Comparison of ENCODE assay signal across 15 cellular contexts in genomic region chr14:83208346-83208745, GRCh38.
"Had no signal": no experiment of that assay in that cellular context is flagged by ENCODE, and none has a peak within 500 bp of the region (broad histone marks: within the 10 kb centered on the region; RNA-seq: fewer than 3 reads in every experiment).

No MANE protein-coding gene starts in this region.

- H3K9me3 Mint-ChIP-seq: activated naive CD4-positive, alpha-beta T cell treated with anti-CD3 and anti-CD28 coated beads, Interleukin-2, amount 50 U/mL, for 24 hours had no signal

- H3K4me1 ChIP-seq: ascending aorta, right lobe of liver, upper lobe of left lung had no signal

- H3K9me3 ChIP-seq: ascending aorta, ovary, right lobe of liver, thoracic aorta, upper lobe of left lung had no signal

- H3K27ac ChIP-seq: ascending aorta, coronary artery, ovary, right lobe of liver, thoracic aorta, upper lobe of left lung had no signal

- H3K4me1 Mint-ChIP-seq: activated naive CD4-positive, alpha-beta T cell treated with anti-CD3 and anti-CD28 coated beads, Interleukin-2, amount 50 U/mL, for 24 hours; memory B cell; stimulated activated effector memory CD8-positive, alpha-beta T cell treated with anti-CD3 and anti-CD28 coated beads, Interleukin-12 subunit alpha, Interleukin-12 subunit beta, amount 100 ng/mL, for 72 hours had no signal

- H3K27me3 ChIP-seq: ascending aorta, ovary, right lobe of liver, upper lobe of left lung had no signal

- H3K36me3 Mint-ChIP-seq: activated naive CD4-positive, alpha-beta T cell treated with anti-CD3 and anti-CD28 coated beads, Interleukin-2, amount 50 U/mL, for 24 hours; memory B cell; stimulated activated effector memory CD8-positive, alpha-beta T cell treated with anti-CD3 and anti-CD28 coated beads, Interleukin-12 subunit alpha, Interleukin-12 subunit beta, amount 100 ng/mL, for 72 hours had no signal

- H3K4me3 Mint-ChIP-seq: activated naive CD4-positive, alpha-beta T cell treated with anti-CD3 and anti-CD28 coated beads, Interleukin-2, amount 50 U/mL, for 24 hours; activated T-cell treated with anti-CD3 and anti-CD28 coated beads, Interleukin-2, amount 50 U/mL, for 4 hours; memory B cell; stimulated activated effector memory CD8-positive, alpha-beta T cell treated with anti-CD3 and anti-CD28 coated beads, Interleukin-12 subunit alpha, Interleukin-12 subunit beta, amount 100 ng/mL, for 72 hours had no signal

- H3K36me3 ChIP-seq: ascending aorta, ovary, right lobe of liver, thoracic aorta, upper lobe of left lung had no signal

- DNase-seq: activated CD4-positive, alpha-beta T cell treated with anti-CD3 and anti-CD28 coated beads, Interleukin-2, amount 50 U/mL, for 1 hour; activated CD8-positive, alpha-beta memory T cell treated with anti-CD3 and anti-CD28 coated beads, Interleukin-2, amount 50 U/mL, for 4 hours; activated effector memory CD4-positive, alpha-beta T cell treated with anti-CD3 and anti-CD28 coated beads, Interleukin-2, amount 50 U/mL, for 16 hours; activated T-cell treated with anti-CD3 and anti-CD28 coated beads, Interleukin-2, amount 50 U/mL, for 4 hours; ovary; right lobe of liver; small intestine; stimulated activated CD4-positive, alpha-beta T cell treated with anti-CD3 and anti-CD28 coated beads, Interleukin-4, amount 100 ng/mL, for 24 hours; upper lobe of left lung had no signal

- H3K27me3 Mint-ChIP-seq: activated naive CD4-positive, alpha-beta T cell treated with anti-CD3 and anti-CD28 coated beads, Interleukin-2, amount 50 U/mL, for 24 hours; memory B cell had no signal

- H3K4me3 ChIP-seq: ascending aorta, coronary artery, ovary, right lobe of liver, thoracic aorta, upper lobe of left lung had no signal

- H3K27ac Mint-ChIP-seq: activated naive CD4-positive, alpha-beta T cell treated with anti-CD3 and anti-CD28 coated beads, Interleukin-2, amount 50 U/mL, for 24 hours; memory B cell; stimulated activated effector memory CD8-positive, alpha-beta T cell treated with anti-CD3 and anti-CD28 coated beads, Interleukin-12 subunit alpha, Interleukin-12 subunit beta, amount 100 ng/mL, for 72 hours had no signal
